ENCODE assay signal across 11 cellular contexts in genomic region chr1:24742090-24742938, GRCh38. TPM values are rescaled to one million over a fixed set of nuclear protein-coding genes. Genes with fewer than 3 reads are reported as not detected.
A peak's percentile ranks its signal among the peaks of the same experiment; 100 is the strongest.
DNase-seq lines count a peak whose midpoint lies in the region; ATAC-seq and TF ChIP-seq lines count a peak whose summit lies in the region.
"Had no signal": no experiment of that assay in that cellular context is flagged by ENCODE, and none has a peak within 500 bp of the region (broad histone marks: within the 10 kb centered on the region; RNA-seq: fewer than 3 reads in every experiment).

No MANE protein-coding gene starts in this region.

- H3K9me3 ChIP-seq in SK-N-MC (ENCODE audit: low read depth, low read length) (no peaks in the 10 kb centered on the region), gastroesophageal sphincter (no peaks in the 10 kb centered on the region), tibial nerve (no peaks in the 10 kb centered on the region)

- H3K4me3 Mint-ChIP-seq in activated naive CD4-positive, alpha-beta T cell treated with anti-CD3 and anti-CD28 coated beads, Interleukin-2, amount 10 ng/mL, durations not matched to agents 7 days and 5 days = no peak overlapping the region
- H3K4me3 Mint-ChIP-seq in activated T-cell treated with anti-CD3 and anti-CD28 coated beads, Interleukin-2, amount 50 U/mL, for 24 hours = no peak overlapping the region

- TF ChIP-seq POLR2A in gastroesophageal sphincter (IDR thresholded peaks at IDR 0.05) = no peak
- no peak for TF ChIP-seq POLR2A in tibial nerve (IDR thresholded peaks at IDR 0.05)

- H3K36me3 Mint-ChIP-seq in activated naive CD4-positive, alpha-beta T cell treated with anti-CD3 and anti-CD28 coated beads, Interleukin-2, amount 10 ng/mL, durations not matched to agents 7 days and 5 days = no peaks in the 10 kb centered on the region
- peaks cover 3% of the 10 kb centered on the region for H3K36me3 Mint-ChIP-seq in activated T-cell treated with anti-CD3 and anti-CD28 coated beads, Interleukin-2, amount 50 U/mL, for 24 hours (ENCODE audit: low read depth)

- no peak overlapping the region for H3K27ac Mint-ChIP-seq in activated naive CD4-positive, alpha-beta T cell treated with anti-CD3 and anti-CD28 coated beads, Interleukin-2, amount 10 ng/mL, durations not matched to agents 7 days and 5 days
- no peak overlapping the region for H3K27ac Mint-ChIP-seq in activated T-cell treated with anti-CD3 and anti-CD28 coated beads, Interleukin-2, amount 50 U/mL, for 24 hours

- H3K4me1 Mint-ChIP-seq in activated naive CD4-positive, alpha-beta T cell treated with anti-CD3 and anti-CD28 coated beads, Interleukin-2, amount 10 ng/mL, durations not matched to agents 7 days and 5 days = peaks cover 30% of the 10 kb centered on the region
- H3K4me1 Mint-ChIP-seq in activated T-cell treated with anti-CD3 and anti-CD28 coated beads, Interleukin-2, amount 50 U/mL, for 24 hours (ENCODE audit: low read depth) = peaks cover 36% of the 10 kb centered on the region

- ATAC-seq in gastroesophageal sphincter = no peak

- H3K9me3 Mint-ChIP-seq in activated naive CD4-positive, alpha-beta T cell treated with anti-CD3 and anti-CD28 coated beads, Interleukin-2, amount 10 ng/mL, durations not matched to agents 7 days and 5 days = no peaks in the 10 kb centered on the region
- no peaks in the 10 kb centered on the region for H3K9me3 Mint-ChIP-seq in activated T-cell treated with anti-CD3 and anti-CD28 coated beads, Interleukin-2, amount 50 U/mL, for 24 hours
- H3K9me3 Mint-ChIP-seq: CD4-positive, alpha-beta memory T cell had no signal

- H3K36me3 ChIP-seq in SK-N-MC (ENCODE audit: insufficient read depth, low read length) = peaks cover 7% of the 10 kb centered on the region
- no peaks in the 10 kb centered on the region for H3K36me3 ChIP-seq in gastroesophageal sphincter
- H3K36me3 ChIP-seq in tibial nerve = no peaks in the 10 kb centered on the region

- H3K27me3 Mint-ChIP-seq in activated naive CD4-positive, alpha-beta T cell treated with anti-CD3 and anti-CD28 coated beads, Interleukin-2, amount 10 ng/mL, durations not matched to agents 7 days and 5 days = peaks cover 53% of the 10 kb centered on the region
- peaks cover 11% of the 10 kb centered on the region for H3K27me3 Mint-ChIP-seq in activated T-cell treated with anti-CD3 and anti-CD28 coated beads, Interleukin-2, amount 50 U/mL, for 24 hours

- H3K4me3 ChIP-seq in SK-N-MC (peak overlapping the region; percentile 47; the same call in 1 of the 2 replicates), gastroesophageal sphincter (no peak overlapping the region), tibial nerve (no peak overlapping the region)

- no peaks in the 10 kb centered on the region for H3K27me3 ChIP-seq in gastroesophageal sphincter
- H3K27me3 ChIP-seq in tibial nerve = no peaks in the 10 kb centered on the region

- peak; percentile 19 for DNase-seq in activated naive CD4-positive, alpha-beta T cell treated with anti-CD3 and anti-CD28 coated beads, Interleukin-2, amount 10 ng/mL, durations not matched to agents 7 days and 5 days
- DNase-seq in activated naive CD4-positive, alpha-beta T cell treated with anti-CD3 and anti-CD28 coated beads, Interleukin-2, amount 50 U/mL, for 16 hours = no peak
- no peak for DNase-seq in SK-N-MC (ENCODE audit: low read depth, low spot score)
- peak in 1 of 2 donors; percentile 7 for DNase-seq in tibial nerve (ENCODE audit: low spot score in 2 of 2)
- no peak for DNase-seq in NCI-H1436 (lab: John Stamatoyannopoulos, UW)
- DNase-seq in NCI-H1105 (lab: John Stamatoyannopoulos, UW) = no peak
- DNase-seq in activated T-cell treated with anti-CD3 and anti-CD28 coated beads, Interleukin-2, amount 50 U/mL, for 24 hours = no peak
- DNase-seq: CD4-positive, alpha-beta memory T cell; NCI-H1436 treated with DMSO at 0.1 percent for 48 hours; occipital lobe had no signal

- H3K27ac ChIP-seq in SK-N-MC = peak overlapping the region; percentile 97
- peak overlapping the region in 3 of 4 donors; percentile 99 to 100 (median 100) for H3K27ac ChIP-seq in gastroesophageal sphincter
- H3K27ac ChIP-seq in tibial nerve = peak overlapping the region in 3 of 4 donors; percentile 91 to 99 (median 97)

- CTCF ChIA-PET in activated naive CD4-positive, alpha-beta T cell treated with anti-CD3 and anti-CD28 coated beads, Interleukin-2, amount 10 ng/mL, durations not matched to agents 7 days and 5 days (lab: Charles Lee) = interaction anchor here (0.9 to 1.4 kb wide), 2 partner anchors 16 to 54 kb away, joined by 3 read pairs; no protein-coding TSS in a partner anchor

- TF ChIP-seq EP300 in gastroesophageal sphincter (IDR thresholded peaks at IDR 0.05) (no peak), tibial nerve (IDR thresholded peaks at IDR 0.05) (no peak)

- peaks cover 4 to 23% (median 8%) of the 10 kb centered on the region in 3 donors for H3K4me1 ChIP-seq in gastroesophageal sphincter
- H3K4me1 ChIP-seq in tibial nerve = peaks cover 0 to 28% (median 19%) of the 10 kb centered on the region in 4 donors

- no peak for TF ChIP-seq CTCF in gastroesophageal sphincter (IDR thresholded peaks at IDR 0.05)
- TF ChIP-seq CTCF in tibial nerve (IDR thresholded peaks at IDR 0.05) = no peak

- 77 to 80% methylated on average over 6 to 7 of the region's 9 CpGs for WGBS in gastroesophageal sphincter (ENCODE audit: low coverage in 1 of 2), 2 donors
- 59 to 63% methylated on average over 9 of the region's 9 CpGs for WGBS in tibial nerve, 2 donors

- H3K9ac ChIP-seq in SK-N-MC (ENCODE audit: insufficient read length) = peak overlapping the region; percentile 55

RNA-seq across cellular contexts. Expression of gene CLIC4, which starts 2.9 kb away (rescaled TPM):
- total RNA-seq in gastroesophageal sphincter (100 to 1,000 TPM; 553 to 721 (median 692) TPM), tibial nerve (100 to 1,000 TPM; 399 to 688 (median 564) TPM)
